ENCODE assay signal across 8 cellular contexts in genomic region chr19:55648657-55649578, GRCh38. TPM values are rescaled to one million over a fixed set of nuclear protein-coding genes. Genes with fewer than 3 reads are reported as not detected.
DNase-seq lines count a peak whose midpoint lies in the region; ATAC-seq and TF ChIP-seq lines count a peak whose summit lies in the region.

No MANE protein-coding gene starts in this region.

- peak overlapping the region; percentile 52 for H3K27ac Mint-ChIP-seq in activated CD8-positive, alpha-beta memory T cell treated with anti-CD3 and anti-CD28 coated beads, Interleukin-2, amount 10 ng/mL, durations not matched to agents 7 days and 5 days

- H3K27ac ChIP-seq in right lobe of liver (peak overlapping the region; percentile 34 to 81 (median 78)), thymus (ENCODE audit: low read depth) (peak overlapping the region; percentile 62)

- DNase-seq in activated CD8-positive, alpha-beta memory T cell treated with anti-CD3 and anti-CD28 coated beads, Interleukin-2, amount 10 ng/mL, durations not matched to agents 7 days and 5 days: no peak
- DNase-seq in activated CD8-positive, alpha-beta memory T cell treated with anti-CD3 and anti-CD28 coated beads, Interleukin-2, amount 50 U/mL, for 48 hours: no peak
- DNase-seq in astrocyte of the cerebellum (ENCODE audit: low read depth): no peak
- DNase-seq in right lobe of liver: peak in 1 of 3 donors; percentile 19
- DNase-seq in kidney tubule cell (ENCODE audit: low spot score): no peak
- DNase-seq in DMS79 treated with DMSO at 0.1 percent for 48 hours (lab: John Stamatoyannopoulos, UW): no peak
- DNase-seq in occipital lobe (lab: John Stamatoyannopoulos, UW): no peak

- peak overlapping the region; percentile 63 for H3K4me3 Mint-ChIP-seq in activated CD8-positive, alpha-beta memory T cell treated with anti-CD3 and anti-CD28 coated beads, Interleukin-2, amount 10 ng/mL, durations not matched to agents 7 days and 5 days

- CTCF ChIA-PET in activated CD8-positive, alpha-beta memory T cell treated with anti-CD3 and anti-CD28 coated beads, Interleukin-2, amount 10 ng/mL, durations not matched to agents 7 days and 5 days (lab: Charles Lee): interaction anchor here (1.1 to 5.5 kb wide), 4 partner anchors 9 to 508 kb away, joined by 3 to 74 read pairs (median 4); no protein-coding TSS in a partner anchor

- intact Hi-C loops in right lobe of liver (cut with DNase I): no loop called here

- no peaks in the 10 kb centered on the region for H3K27me3 Mint-ChIP-seq in activated CD8-positive, alpha-beta memory T cell treated with anti-CD3 and anti-CD28 coated beads, Interleukin-2, amount 10 ng/mL, durations not matched to agents 7 days and 5 days

- no peak for TF ChIP-seq CTCF in astrocyte of the cerebellum (IDR thresholded peaks at IDR 0.05; ENCODE audit: low read depth, low read length, missing control alignments)
- no peak for TF ChIP-seq CTCF in right lobe of liver (IDR thresholded peaks at IDR 0.05)

- H3K4me1 ChIP-seq in right lobe of liver (peaks cover 0 to 20% (median 3%) of the 10 kb centered on the region in 4 donors), thymus (ENCODE audit: control insufficient read depth, insufficient read depth, low read length) (peaks cover 19% of the 10 kb centered on the region)

- no peak for ATAC-seq in activated CD8-positive, alpha-beta memory T cell treated with anti-CD3 and anti-CD28 coated beads, Interleukin-2, amount 10 ng/mL, durations not matched to agents 7 days and 5 days
- no peak for ATAC-seq in right lobe of liver

- WGBS in right lobe of liver (ENCODE audit: insufficient coverage, low coverage, low lambda C conversion rate, missing lambda C conversion rate): 24% methylated on average over 12 of the region's 34 CpGs
- 60% methylated on average over 34 of the region's 34 CpGs for WGBS in thymus

- H3K4me3 ChIP-seq in astrocyte of the cerebellum (ENCODE audit: low read depth, low read length) (peak overlapping the region; percentile 76), right lobe of liver (peak overlapping the region; percentile 77 to 96 (median 89)), thymus (ENCODE audit: low read length) (peak overlapping the region; percentile 57)

- H3K36me3 Mint-ChIP-seq in activated CD8-positive, alpha-beta memory T cell treated with anti-CD3 and anti-CD28 coated beads, Interleukin-2, amount 10 ng/mL, durations not matched to agents 7 days and 5 days: peaks cover 8% of the 10 kb centered on the region

- no peaks in the 10 kb centered on the region for H3K9me3 ChIP-seq in right lobe of liver
- no peaks in the 10 kb centered on the region for H3K9me3 ChIP-seq in thymus (ENCODE audit: control insufficient read depth)

- H3K9me3 Mint-ChIP-seq in activated CD8-positive, alpha-beta memory T cell treated with anti-CD3 and anti-CD28 coated beads, Interleukin-2, amount 10 ng/mL, durations not matched to agents 7 days and 5 days (ENCODE audit: low read depth): no peaks in the 10 kb centered on the region

- H3K4me1 Mint-ChIP-seq in activated CD8-positive, alpha-beta memory T cell treated with anti-CD3 and anti-CD28 coated beads, Interleukin-2, amount 10 ng/mL, durations not matched to agents 7 days and 5 days: peaks cover 30% of the 10 kb centered on the region

- no peaks in the 10 kb centered on the region for H3K27me3 ChIP-seq in right lobe of liver
- H3K27me3 ChIP-seq in thymus (ENCODE audit: control insufficient read depth, insufficient read depth): no peaks in the 10 kb centered on the region

- in situ Hi-C loops in astrocyte of the cerebellum (cut with HindIII; ENCODE audit: low sequenced_read_pairs): no loop called here

- no peak for TF ChIP-seq POLR2A in right lobe of liver (IDR thresholded peaks at IDR 0.05)

- H3K36me3 ChIP-seq in right lobe of liver: peaks cover 0 to 10% (median 0%) of the 10 kb centered on the region in 4 donors
- peaks cover 12% of the 10 kb centered on the region for H3K36me3 ChIP-seq in thymus (ENCODE audit: control insufficient read depth, insufficient read depth)

RNA-seq across cellular contexts. Expression of gene CCDC106, which starts 0.9 kb away (rescaled TPM):
- total RNA-seq in activated CD8-positive, alpha-beta memory T cell treated with anti-CD3 and anti-CD28 coated beads, Interleukin-2, amount 10 ng/mL, durations not matched to agents 7 days and 5 days: 1 to 10 TPM; 5.9 TPM
- total RNA-seq in right lobe of liver (10 to 100 TPM in 3 of 6 experiments, 1 to 10 TPM in 3; 6.1 to 19.7 (median 9.8) TPM), occipital lobe (7.8 TPM)
- 17.2 TPM for polyA plus RNA-seq in thymus

RNA-seq across cellular contexts. Expression of gene ZNF581, which starts 5.5 kb away (rescaled TPM):
- 10 to 100 TPM; 23.7 to 25.4 TPM for total RNA-seq in activated CD8-positive, alpha-beta memory T cell treated with anti-CD3 and anti-CD28 coated beads, Interleukin-2, amount 10 ng/mL, durations not matched to agents 7 days and 5 days
- total RNA-seq in right lobe of liver: 1 to 10 TPM; 2.7 to 7.3 (median 5.1) TPM
- 22.9 TPM for polyA plus RNA-seq in thymus
- total RNA-seq in occipital lobe: 5.6 TPM

RNA-seq across cellular contexts. Expression of gene U2AF2, which starts 5.9 kb away (rescaled TPM):
- total RNA-seq in activated CD8-positive, alpha-beta memory T cell treated with anti-CD3 and anti-CD28 coated beads, Interleukin-2, amount 10 ng/mL, durations not matched to agents 7 days and 5 days: 100 to 1,000 TPM; 284 to 324 TPM
- total RNA-seq in right lobe of liver: 10 to 100 TPM; 55.1 to 75.6 (median 63.5) TPM
- 123 TPM for polyA plus RNA-seq in thymus
- total RNA-seq in occipital lobe: 65.8 TPM

RNA-seq across cellular contexts. Expression of gene ZNF580, which starts 8.1 kb away (rescaled TPM):
- total RNA-seq in activated CD8-positive, alpha-beta memory T cell treated with anti-CD3 and anti-CD28 coated beads, Interleukin-2, amount 10 ng/mL, durations not matched to agents 7 days and 5 days: 10 to 100 TPM; 33.1 to 33.7 TPM
- total RNA-seq in right lobe of liver (10 to 100 TPM in 1 of 6 experiments, 1 to 10 TPM in 5; 5.4 to 11.6 (median 6.5) TPM), occipital lobe (4.8 TPM)
- polyA plus RNA-seq in thymus: 32.9 TPM

RNA-seq across cellular contexts. Expression of gene ZNF784, which starts 24.6 kb away (rescaled TPM):
- total RNA-seq in activated CD8-positive, alpha-beta memory T cell treated with anti-CD3 and anti-CD28 coated beads, Interleukin-2, amount 10 ng/mL, durations not matched to agents 7 days and 5 days: 1 to 10 TPM; 5.1 to 7.3 TPM
- 1 to 10 TPM; 2.9 to 5.5 (median 4.1) TPM for total RNA-seq in right lobe of liver
- 5.4 TPM for polyA plus RNA-seq in thymus
- total RNA-seq in occipital lobe: 5.1 TPM
